23 cellular contexts compared by ENCODE assay signal in the genomic region with DNA sequence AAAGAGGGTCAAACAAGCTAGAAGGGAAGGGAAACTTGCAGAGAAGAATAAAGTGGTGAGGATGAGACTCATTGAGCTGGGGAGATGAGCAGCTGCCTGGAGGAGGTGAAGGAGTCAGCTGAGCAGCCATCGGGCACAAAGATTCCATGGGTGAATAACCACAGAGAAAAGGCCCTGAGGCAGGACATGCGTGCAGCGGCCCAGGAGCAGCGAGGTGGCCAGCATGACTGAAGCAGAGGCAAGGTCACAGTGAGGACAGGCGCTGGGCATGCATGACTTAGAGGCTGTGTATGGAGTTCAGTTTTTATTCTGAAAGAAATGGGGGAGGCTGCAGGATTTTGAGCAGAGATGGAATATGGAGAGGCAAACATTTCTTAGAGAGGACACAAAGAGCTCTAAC. TPM values are rescaled to one million over a fixed set of nuclear protein-coding genes. Genes with fewer than 3 reads are reported as not detected.
A peak's percentile ranks its signal among the peaks of the same experiment; 100 is the strongest.
DNase-seq lines count a peak whose midpoint lies in the region; ATAC-seq, FAIRE-seq and TF ChIP-seq lines count a peak whose summit lies in the region.
"Had no signal": no experiment of that assay in that cellular context is flagged by ENCODE, and none has a peak within 500 bp of the region (broad histone marks: within the 10 kb centered on the region; RNA-seq: fewer than 3 reads in every experiment).

No MANE protein-coding gene starts in this region.

- no peak overlapping the region for H3K27ac ChIP-seq in K562 (ENCODE audit: extremely low read depth, low read depth, low read length)
- H3K27ac ChIP-seq in CD8-positive, alpha-beta memory T cell (ENCODE audit: low read depth, low read length) = no peak overlapping the region
- H3K27ac ChIP-seq: dorsolateral prefrontal cortex, neural progenitor cell, stomach, tibial artery had no signal

- H3K4me3 Mint-ChIP-seq in CD8-positive, alpha-beta memory T cell = no peak overlapping the region
- H3K4me3 Mint-ChIP-seq: activated CD4-positive, alpha-beta memory T cell treated with anti-CD3 and anti-CD28 coated beads, Interleukin-2, amount 10 ng/mL, durations not matched to agents 7 days and 5 days; activated naive CD8-positive, alpha-beta T cell; central memory CD8-positive, alpha-beta T cell; IgD-negative memory B cell; neural progenitor cell had no signal

- no peaks in the 10 kb centered on the region for H3K36me3 ChIP-seq in K562 (ENCODE audit: control insufficient read depth, insufficient read depth, low read length)
- no peaks in the 10 kb centered on the region for H3K36me3 ChIP-seq in CD8-positive, alpha-beta memory T cell (ENCODE audit: insufficient read depth, low read length)
- H3K36me3 ChIP-seq: MG63, neural progenitor cell, stomach had no signal

- POLR2A ChIA-PET in K562 (lab: Yijun Ruan, JAX) = interaction anchor here (1.6 to 1.9 kb wide), 2 partner anchors 11 to 16 kb away, joined by 4 to 7 read pairs; no protein-coding TSS in a partner anchor
- POLR2A ChIA-PET in CD8-positive, alpha-beta memory T cell (lab: Charles Lee) = no interaction called here

- in situ Hi-C loops in K562 (cut with MboI) = no loop called here

- H3K4me1 Mint-ChIP-seq in CD8-positive, alpha-beta memory T cell = no peaks in the 10 kb centered on the region
- H3K4me1 Mint-ChIP-seq: central memory CD8-positive, alpha-beta T cell; IgD-negative memory B cell had no signal

- no peak overlapping the region for H2AFZ ChIP-seq in K562 (ENCODE audit: low read depth, low read length)
- H2AFZ ChIP-seq: neural progenitor cell had no signal

- no TSS peak for BruUV-seq in K562 (replicated peaks; lab: Mats Ljungman, UMichigan)

- no peaks in the 10 kb centered on the region for H3K9me3 ChIP-seq in K562 (replicated peaks; ENCODE audit: control insufficient read depth, insufficient read depth, low read depth, low read length)
- no peaks in the 10 kb centered on the region for H3K9me3 ChIP-seq in CD8-positive, alpha-beta memory T cell (ENCODE audit: low read length)
- H3K9me3 ChIP-seq: MG63, stomach, tibial artery had no signal

- no peak overlapping the region for H3K27ac Mint-ChIP-seq in CD8-positive, alpha-beta memory T cell
- H3K27ac Mint-ChIP-seq: activated CD4-positive, alpha-beta memory T cell treated with anti-CD3 and anti-CD28 coated beads, Interleukin-2, amount 10 ng/mL, durations not matched to agents 7 days and 5 days; activated naive CD8-positive, alpha-beta T cell; IgD-negative memory B cell; neural progenitor cell; progenitor cell of endocrine pancreas had no signal

- H3K9me3 Mint-ChIP-seq in CD8-positive, alpha-beta memory T cell = no peaks in the 10 kb centered on the region
- H3K9me3 Mint-ChIP-seq: activated CD4-positive, alpha-beta memory T cell treated with anti-CD3 and anti-CD28 coated beads, Interleukin-2, amount 10 ng/mL, durations not matched to agents 7 days and 5 days; central memory CD8-positive, alpha-beta T cell; neural progenitor cell had no signal

- CTCF ChIA-PET in K562 (lab: Yijun Ruan, JAX; ENCODE audit: low intra/inter-chr PET ratio) = no interaction called here
- CTCF ChIA-PET in CD8-positive, alpha-beta memory T cell (lab: Charles Lee) = no interaction called here

- H3K4me3 ChIP-seq in K562 = no peak overlapping the region
- no peak overlapping the region for H3K4me3 ChIP-seq in CD8-positive, alpha-beta memory T cell (ENCODE audit: low read length)
- H3K4me3 ChIP-seq: dorsolateral prefrontal cortex, MG63, neural progenitor cell, stomach, tibial artery had no signal

- H3K27me3 Mint-ChIP-seq in CD8-positive, alpha-beta memory T cell = peaks cover 8 to 10% of the 10 kb centered on the region in 2 donors
- H3K27me3 Mint-ChIP-seq: activated CD4-positive, alpha-beta memory T cell treated with anti-CD3 and anti-CD28 coated beads, Interleukin-2, amount 10 ng/mL, durations not matched to agents 7 days and 5 days; activated naive CD8-positive, alpha-beta T cell had no signal

- no peaks in the 10 kb centered on the region for H3K36me3 Mint-ChIP-seq in CD8-positive, alpha-beta memory T cell
- H3K36me3 Mint-ChIP-seq: IgD-negative memory B cell, neural progenitor cell had no signal

- TF ChIP-seq RAD21 in K562 (CRISPR knock-in tag; conservative IDR thresholded peaks at IDR 0.05 in 1 of 2, IDR thresholded peaks at IDR 0.05 in 1 of 2) = no peak

- TF ChIP-seq EP300 in K562 (IDR thresholded peaks at IDR 0.05; ENCODE audit: low read length) = no peak

- no peak for FAIRE-seq in K562 (lab: Jason Lieb, UNC)
- FAIRE-seq: GM12892 had no signal

- peaks cover 0 to 2% of the 10 kb centered on the region in 2 experiments; a peak in 1 of 5 replicates for H3K4me1 ChIP-seq in K562 (replicated peaks in 1 of 2; ENCODE audit: control insufficient read depth in 2 of 2, insufficient read depth in 2 of 2, low read length in 2 of 2)
- H3K4me1 ChIP-seq in CD8-positive, alpha-beta memory T cell (ENCODE audit: insufficient read depth, low read length) = no peaks in the 10 kb centered on the region
- H3K4me1 ChIP-seq: neural progenitor cell, stomach had no signal

- WGBS in K562 (ENCODE audit: insufficient coverage, low coverage, missing lambda C conversion rate) = 2% methylated on average over 5 of the region's 5 CpGs

- peaks cover 51 to 78% of the 10 kb centered on the region in 2 experiments; a peak in 4 of 5 replicates for H3K27me3 ChIP-seq in K562 (ENCODE audit: control insufficient read depth in 2 of 2, insufficient read depth in 2 of 2, low read length in 2 of 2)
- peaks cover 3% of the 10 kb centered on the region for H3K27me3 ChIP-seq in CD8-positive, alpha-beta memory T cell (ENCODE audit: insufficient read depth, low read length, poor library complexity, severe bottlenecking)
- H3K27me3 ChIP-seq: MG63, neural progenitor cell, tibial artery had no signal

- no peak overlapping the region for H3K9ac ChIP-seq in K562 (ENCODE audit: insufficient read depth in 1 of 2, low read depth in 2 of 2, low read length in 2 of 2)
- H3K9ac ChIP-seq: neural progenitor cell had no signal

- no peak for TF ChIP-seq POLR2A in K562 (conservative IDR thresholded peaks at IDR 0.05)

- intact Hi-C loops in K562 (cut with micrococcal nuclease) = no loop called here

- DNase-seq in ELF-1 (ENCODE audit: low read depth, low spot score) (peak; percentile 40), NCI-H146 treated with DMSO at 0.1 percent for 48 hours (lab: John Stamatoyannopoulos, UW; ENCODE audit: unreplicated experiment) (peak; percentile 2), K562 (ENCODE audit: extremely low read depth in 1 of 4, low spot score in 3 of 4) (no peak), renal cortical epithelial cell (ENCODE audit: low read depth) (peak; percentile 78), AG20443 (ENCODE audit: low spot score) (no peak)
- DNase-seq in CD8-positive, alpha-beta memory T cell = no peak
- no peak for DNase-seq in activated T-cell treated with anti-CD3 and anti-CD28 coated beads, Interleukin-2, amount 50 U/mL, for 48 hours
- DNase-seq: activated CD4-positive, alpha-beta memory T cell treated with anti-CD3 and anti-CD28 coated beads, Interleukin-2, amount 10 ng/mL, durations not matched to agents 7 days and 5 days; DMS79; dorsolateral prefrontal cortex; MG63; NCI-H1694; stomach; SW 1271; tibial artery had no signal

- H4K20me1 ChIP-seq in K562 (replicated peaks; ENCODE audit: control insufficient read depth, insufficient read depth, low read length) = no peaks in the 10 kb centered on the region

- no peak overlapping the region for H3K4me2 ChIP-seq in K562 (ENCODE audit: insufficient read depth, low read length)
- H3K4me2 ChIP-seq: neural progenitor cell had no signal

- H3K79me2 ChIP-seq in K562 (ENCODE audit: control insufficient read depth, insufficient read depth, low read length) = no peaks in the 10 kb centered on the region

- no peak for TF ChIP-seq CTCF in K562 (IDR thresholded peaks at IDR 0.05 in 2 of 3, conservative IDR thresholded peaks at IDR 0.05 in 1 of 3; ENCODE audit: insufficient read depth in 2 of 3, low read depth in 1 of 3, low read length in 3 of 3)

- no peaks in the 10 kb centered on the region for H3K9me1 ChIP-seq in K562 (ENCODE audit: control insufficient read depth, insufficient read depth, low read length)

- 0 out of 3 replicates have a peak, but pooled peaks have one; percentile 29 for ATAC-seq in K562
- ATAC-seq: HCT116, Right ventricle myocardium inferior had no signal

TF ChIP-seq in K562, 482 proteins besides CTCF, POLR2A, EP300 and RAD21 (continues in another document):
- no peak for TF ChIP-seq ZNF184 (CRISPR knock-in tag; IDR thresholded peaks at IDR 0.05)
- TF ChIP-seq DDX20 (tag; IDR thresholded peaks at IDR 0.05; ENCODE audit: low read depth) = no peak
- TF ChIP-seq SMAD2 (IDR thresholded peaks at IDR 0.05; ENCODE audit: low read depth, low read length) = no peak
- no peak for TF ChIP-seq ESRRA (IDR thresholded peaks at IDR 0.05; ENCODE audit: borderline replicate concordance, low read depth)

RNA-seq across cellular contexts. Expression of a gene that starts 24.9 kb away (rescaled TPM):
- not detected in 2 replicates for total RNA-seq in K562 (2011; cell fraction: chromatin; rRNA removed; ENCODE audit: low replicate concordance)
- not detected in 2 replicates for total RNA-seq in K562 (2011; cell fraction: nucleolus; rRNA removed)
- not detected in 2 replicates for total RNA-seq in K562 (2011; cell fraction: nucleoplasm; rRNA removed)
- not detected in 2 replicates for total RNA-seq in K562 (2014; rRNA removed)
- total RNA-seq in K562 (2014; rRNA removed; fragmentation: Illumina TruSeq; extraction: Trizol) = not detected in 2 replicates
- total RNA-seq in K562 (2015; rRNA removed; fragmentation: Illumina TruSeq; extraction: Trizol) = not detected in 2 replicates
- not detected in 2 replicates for total RNA-seq in K562 (2021)
- polyA plus RNA-seq in K562 (2011; rRNA removed) = not detected in 2 replicates
- polyA plus RNA-seq in K562 (2011; cell fraction: cytosol; rRNA removed) = not detected in 2 replicates
- polyA plus RNA-seq in K562 (2011; cell fraction: nucleus; rRNA removed) = not detected in 2 replicates
- not detected in 2 replicates for polyA plus RNA-seq in K562 (2012)
- polyA plus RNA-seq in K562 (2014; fragmentation: Illumina TruSeq; extraction: Trizol) = not detected in 2 replicates
- not detected for polyA plus RNA-seq in K562 (2014; fragmentation: Nextera tagmentation; extraction: Ambion mirVana)
- not detected in 2 replicates for polyA plus RNA-seq in K562 (2014; rRNA removed)
- not detected in 2 replicates for polyA minus RNA-seq in K562 (2011; rRNA and poly(A)+ RNA removed)
- not detected in 2 replicates for polyA minus RNA-seq in K562 (2011; cell fraction: cytosol; rRNA and poly(A)+ RNA removed)
- not detected in 2 replicates for polyA minus RNA-seq in K562 (2011; cell fraction: nucleus; rRNA and poly(A)+ RNA removed)
- total RNA-seq in renal cortical epithelial cell = 0.87 and 3.2 TPM in 2 replicates
- under 1 TPM; 0.22 TPM for total RNA-seq in CD8-positive, alpha-beta memory T cell
- not detected for polyA plus RNA-seq in CD8-positive, alpha-beta memory T cell
- total RNA-seq: activated CD4-positive, alpha-beta memory T cell treated with anti-CD3 and anti-CD28 coated beads, Interleukin-2, amount 10 ng/mL, durations not matched to agents 7 days and 5 days had no signal
- polyA plus RNA-seq: IgD-negative memory B cell had no signal

Comparison
In these comparisons a context has a peak if more than half of its experiments do, and no peak if none do; other contexts are left out.
1. DNase-seq: peak in ELF-1 (single experiment), NCI-H146 treated with DMSO at 0.1 percent for 48 hours (single experiment) and renal cortical epithelial cell (single experiment); none in K562 (0 of 4), CD8-positive, alpha-beta memory T cell (0 of 5), AG20443 (single experiment) and activated T-cell treated with anti-CD3 and anti-CD28 coated beads, Interleukin-2, amount 50 U/mL, for 48 hours (0 of 2).